12 cellular contexts compared by ENCODE assay signal in the genomic region with DNA sequence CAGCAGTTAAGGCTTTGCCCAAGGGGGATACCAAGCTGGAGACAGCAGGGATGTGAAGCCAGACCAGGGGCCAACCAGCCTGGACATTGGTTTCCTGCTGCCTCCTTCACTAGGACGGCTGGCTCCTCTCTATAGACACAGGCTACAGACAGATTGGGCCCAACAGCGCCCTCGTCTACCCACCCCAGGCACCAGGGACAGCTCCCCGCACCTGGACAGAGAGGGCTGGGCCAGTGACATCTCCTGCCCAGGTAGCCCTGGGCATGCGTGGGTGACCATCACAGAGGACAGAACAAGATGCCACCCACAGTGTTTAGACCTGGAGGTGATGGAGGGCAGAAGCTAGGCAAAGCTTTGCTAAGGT. TPM values are rescaled to one million over a fixed set of nuclear protein-coding genes. Genes with fewer than 3 reads are reported as not detected.
DNase-seq lines count a peak whose midpoint lies in the region; ATAC-seq, FAIRE-seq and TF ChIP-seq lines count a peak whose summit lies in the region.
"Had no signal": no experiment of that assay in that cellular context is flagged by ENCODE, and none has a peak within 500 bp of the region (broad histone marks: within the 10 kb centered on the region; RNA-seq: fewer than 3 reads in every experiment).

No MANE protein-coding gene starts in this region.

- H3K4me1 ChIP-seq in ascending aorta = peaks cover 3 to 33% of the 10 kb centered on the region in 2 donors
- H3K4me1 ChIP-seq in foreskin keratinocyte = peaks cover 13% of the 10 kb centered on the region
- peaks cover 18% of the 10 kb centered on the region for H3K4me1 ChIP-seq in skeletal muscle satellite cell (ENCODE audit: control insufficient read depth, insufficient read depth, low read length)

- H3K27me3 ChIP-seq in ascending aorta = no peaks in the 10 kb centered on the region
- H3K27me3 ChIP-seq in foreskin keratinocyte = no peaks in the 10 kb centered on the region
- H3K27me3 ChIP-seq in skeletal muscle satellite cell (ENCODE audit: control insufficient read depth, insufficient read depth, low read length) = peaks cover 8% of the 10 kb centered on the region

- TF ChIP-seq CTCF in ascending aorta (IDR thresholded peaks at IDR 0.05) (no peak), foreskin keratinocyte (conservative IDR thresholded peaks at IDR 0.05) (no peak), omental fat pad (IDR thresholded peaks at IDR 0.05) (no peak)

- peak; percentile 16 for ATAC-seq in foreskin keratinocyte
- ATAC-seq in HG02763 (IDR thresholded peaks at IDR 0.05; ENCODE audit: unreplicated experiment) = no peak
- no peak for ATAC-seq in omental fat pad (ENCODE audit: low FRiP score)

- TF ChIP-seq POLR2A in H54 (IDR thresholded peaks at IDR 0.05; ENCODE audit: low read depth, low read length) = 0 out of 2 replicates have a peak, but pooled peaks have one; percentile 9

- H3K4me3 ChIP-seq in ascending aorta (peak overlapping the region in 1 of 2 donors; percentile 82), skeletal muscle satellite cell (ENCODE audit: low read length) (no peak overlapping the region)

- FAIRE-seq in H54 (lab: Jason Lieb, UNC) = no peak

- H3K9me3 ChIP-seq in ascending aorta (no peaks in the 10 kb centered on the region), skeletal muscle satellite cell (replicated peaks; ENCODE audit: low read length) (no peaks in the 10 kb centered on the region)

- H3K36me3 ChIP-seq in ascending aorta (peaks cover 0 to 7% of the 10 kb centered on the region in 2 donors), skeletal muscle satellite cell (ENCODE audit: insufficient read depth, low read length) (no peaks in the 10 kb centered on the region)

- intact Hi-C loops in ascending aorta (cut with DNase I) = no loop called here

- H3K27ac ChIP-seq in ascending aorta (peak overlapping the region; percentile 86 to 88), foreskin keratinocyte (peak overlapping the region; percentile 47)
- H3K27ac ChIP-seq: KMS-11 had no signal

- peak overlapping the region; percentile 97 for H3K4me2 ChIP-seq in skeletal muscle satellite cell (ENCODE audit: low read length)
- H3K4me2 ChIP-seq: KMS-11 had no signal

- H3K9ac ChIP-seq in skeletal muscle satellite cell (ENCODE audit: low read depth, low read length) = no peak overlapping the region
- H3K9ac ChIP-seq: KMS-11 had no signal

- no peak for DNase-seq in H54 (ENCODE audit: insufficient read length, low spot score)
- DNase-seq in ascending aorta (ENCODE audit: low spot score in 2 of 2) = no peak
- DNase-seq in foreskin keratinocyte = no peak
- DNase-seq in activated T-cell treated with anti-CD3 and anti-CD28 coated beads, Interleukin-2, amount 50 U/mL, for 1 hour = no peak
- DNase-seq in activated CD4-positive, alpha-beta T cell treated with anti-CD3 and anti-CD28 coated beads, Interleukin-2, amount 50 U/mL, for 48 hours = no peak
- no peak for DNase-seq in omental fat pad (ENCODE audit: low spot score)
- DNase-seq: activated CD8-positive, alpha-beta memory T cell treated with anti-CD3 and anti-CD28 coated beads for 24 hours; left cardiac atrium; NCI-H1930 had no signal

RNA-seq across cellular contexts. Expression of a gene that starts 1.2 kb away (rescaled TPM):
- total RNA-seq in ascending aorta (433 TPM), foreskin keratinocyte (271 and 323 TPM in 2 replicates), omental fat pad (10 to 100 TPM; 16.5 to 33.6 (median 21.7) TPM)
- polyA plus RNA-seq in foreskin keratinocyte = 197 and 257 TPM in 2 replicates
- 11.8 and 17.0 TPM in 2 replicates for total RNA-seq in skeletal muscle satellite cell (2012; rRNA removed)
